1 cellular context compared by ENCODE assay signal in the genomic region with DNA sequence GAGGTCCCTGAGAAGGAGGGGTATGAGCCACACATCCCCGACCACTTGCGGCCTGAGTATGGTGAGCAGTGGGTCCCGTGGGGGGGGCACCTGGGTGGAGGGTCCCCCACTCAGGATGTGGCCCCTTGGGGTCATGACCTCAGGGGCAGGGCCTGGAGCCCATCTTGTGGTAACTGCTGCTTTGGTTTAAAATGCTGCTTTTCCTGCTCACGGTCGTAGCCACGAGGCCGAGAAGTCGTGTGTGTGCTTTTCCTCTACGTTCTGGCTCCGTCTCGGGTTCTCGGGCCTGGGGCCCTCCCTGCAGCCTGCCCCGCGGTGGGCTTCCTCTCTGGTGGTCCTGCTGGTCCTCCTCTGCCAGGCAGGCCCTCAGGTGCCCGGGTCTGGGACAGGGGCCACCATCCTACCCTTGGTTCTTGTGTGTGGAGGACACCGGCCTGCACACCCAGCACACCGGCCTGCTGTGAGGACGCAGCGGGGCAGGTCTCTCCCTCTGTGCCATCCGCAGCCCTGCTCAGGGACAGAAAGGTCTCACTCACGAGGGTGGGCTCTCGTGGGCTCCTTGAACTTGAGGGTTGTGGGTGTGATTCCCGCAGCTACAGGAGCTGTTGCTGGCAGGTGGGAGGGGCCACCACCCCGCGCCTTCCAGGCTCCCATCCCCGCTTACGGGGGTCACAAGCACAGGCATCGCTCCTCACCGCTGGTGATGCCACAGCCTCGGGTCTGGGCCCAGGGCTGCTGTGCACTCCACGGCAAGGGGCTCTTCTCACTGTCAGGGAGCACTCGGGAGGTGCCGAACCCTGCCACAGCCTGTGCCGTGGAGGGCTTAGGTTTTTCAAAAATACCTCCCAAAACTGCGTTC.
TF ChIP-seq lines count a peak whose summit lies in the region.

No MANE protein-coding gene starts in this region.

TF ChIP-seq in WTC11, 78 proteins besides CTCF, POLR2A, EP300 and RAD21 (continued from another document):
- TF ChIP-seq, protein P1, sequence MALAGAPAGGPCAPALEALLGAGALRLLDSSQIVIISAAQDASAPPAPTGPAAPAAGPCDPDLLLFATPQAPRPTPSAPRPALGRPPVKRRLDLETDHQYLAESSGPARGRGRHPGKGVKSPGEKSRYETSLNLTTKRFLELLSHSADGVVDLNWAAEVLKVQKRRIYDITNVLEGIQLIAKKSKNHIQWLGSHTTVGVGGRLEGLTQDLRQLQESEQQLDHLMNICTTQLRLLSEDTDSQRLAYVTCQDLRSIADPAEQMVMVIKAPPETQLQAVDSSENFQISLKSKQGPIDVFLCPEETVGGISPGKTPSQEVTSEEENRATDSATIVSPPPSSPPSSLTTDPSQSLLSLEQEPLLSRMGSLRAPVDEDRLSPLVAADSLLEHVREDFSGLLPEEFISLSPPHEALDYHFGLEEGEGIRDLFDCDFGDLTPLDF (CRISPR knock-in tag; IDR thresholded peaks at IDR 0.05), result no peak
- TF ChIP-seq ELF4 (CRISPR knock-in tag; IDR thresholded peaks at IDR 0.05; ENCODE audit: low read depth) (no peak), NFATC4 (CRISPR knock-in tag; IDR thresholded peaks at IDR 0.05) (no peak), NR1H2 (CRISPR knock-in tag; IDR thresholded peaks at IDR 0.05) (no peak), TEAD4 (CRISPR knock-in tag; IDR thresholded peaks at IDR 0.05) (no peak), TCF7 (CRISPR knock-in tag; IDR thresholded peaks at IDR 0.05; ENCODE audit: low read depth) (no peak), EMX1 (CRISPR knock-in tag; IDR thresholded peaks at IDR 0.05) (no peak), NR3C1 (CRISPR knock-in tag; conservative IDR thresholded peaks at IDR 0.05; ENCODE audit: low read depth) (no peak), MYBL2 (CRISPR knock-in tag; IDR thresholded peaks at IDR 0.05) (no peak), SMAD4 (CRISPR knock-in tag; IDR thresholded peaks at IDR 0.05) (no peak), TEAD1 (CRISPR knock-in tag; IDR thresholded peaks at IDR 0.05) (no peak), HMGA2 (CRISPR knock-in tag; IDR thresholded peaks at IDR 0.05) (no peak)
- TF ChIP-seq, protein P2, sequence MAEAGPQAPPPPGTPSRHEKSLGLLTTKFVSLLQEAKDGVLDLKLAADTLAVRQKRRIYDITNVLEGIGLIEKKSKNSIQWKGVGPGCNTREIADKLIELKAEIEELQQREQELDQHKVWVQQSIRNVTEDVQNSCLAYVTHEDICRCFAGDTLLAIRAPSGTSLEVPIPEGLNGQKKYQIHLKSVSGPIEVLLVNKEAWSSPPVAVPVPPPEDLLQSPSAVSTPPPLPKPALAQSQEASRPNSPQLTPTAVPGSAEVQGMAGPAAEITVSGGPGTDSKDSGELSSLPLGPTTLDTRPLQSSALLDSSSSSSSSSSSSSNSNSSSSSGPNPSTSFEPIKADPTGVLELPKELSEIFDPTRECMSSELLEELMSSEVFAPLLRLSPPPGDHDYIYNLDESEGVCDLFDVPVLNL (CRISPR knock-in tag; IDR thresholded peaks at IDR 0.05; ENCODE audit: borderline replicate concordance, low read depth), result no peak
- TF ChIP-seq, protein P3, sequence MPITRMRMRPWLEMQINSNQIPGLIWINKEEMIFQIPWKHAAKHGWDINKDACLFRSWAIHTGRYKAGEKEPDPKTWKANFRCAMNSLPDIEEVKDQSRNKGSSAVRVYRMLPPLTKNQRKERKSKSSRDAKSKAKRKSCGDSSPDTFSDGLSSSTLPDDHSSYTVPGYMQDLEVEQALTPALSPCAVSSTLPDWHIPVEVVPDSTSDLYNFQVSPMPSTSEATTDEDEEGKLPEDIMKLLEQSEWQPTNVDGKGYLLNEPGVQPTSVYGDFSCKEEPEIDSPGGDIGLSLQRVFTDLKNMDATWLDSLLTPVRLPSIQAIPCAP (CRISPR knock-in tag; IDR thresholded peaks at IDR 0.05), result no peak
